In the genomic region with DNA sequence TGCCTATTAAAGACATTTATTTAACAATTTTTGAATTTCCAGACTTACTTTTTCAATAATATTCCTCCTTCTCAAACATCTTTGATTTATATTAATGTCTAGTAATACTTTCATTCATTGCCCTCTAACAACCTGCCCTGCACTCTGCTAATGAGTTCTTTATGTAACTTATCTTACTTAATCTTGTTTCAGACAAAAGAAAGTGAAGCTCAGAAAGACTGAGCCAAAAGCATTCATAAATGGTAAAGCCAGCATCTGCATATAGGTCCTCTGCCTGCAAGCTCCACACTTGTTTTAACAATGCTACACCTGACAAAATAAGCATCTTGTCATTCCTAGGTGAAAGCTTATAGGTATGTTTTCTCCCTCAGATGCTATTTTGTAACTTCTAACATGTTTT, we compare ENCODE assay signal across 1 cellular context.
TF ChIP-seq lines count a peak whose summit lies in the region.

No MANE protein-coding gene starts in this region.

TF ChIP-seq in SK-N-SH treated with all-trans-retinoic acid at 6 μM for 48 hours, 23 proteins besides CTCF, POLR2A, EP300 and RAD21 (continued from another document):
- TF ChIP-seq, protein P1, sequence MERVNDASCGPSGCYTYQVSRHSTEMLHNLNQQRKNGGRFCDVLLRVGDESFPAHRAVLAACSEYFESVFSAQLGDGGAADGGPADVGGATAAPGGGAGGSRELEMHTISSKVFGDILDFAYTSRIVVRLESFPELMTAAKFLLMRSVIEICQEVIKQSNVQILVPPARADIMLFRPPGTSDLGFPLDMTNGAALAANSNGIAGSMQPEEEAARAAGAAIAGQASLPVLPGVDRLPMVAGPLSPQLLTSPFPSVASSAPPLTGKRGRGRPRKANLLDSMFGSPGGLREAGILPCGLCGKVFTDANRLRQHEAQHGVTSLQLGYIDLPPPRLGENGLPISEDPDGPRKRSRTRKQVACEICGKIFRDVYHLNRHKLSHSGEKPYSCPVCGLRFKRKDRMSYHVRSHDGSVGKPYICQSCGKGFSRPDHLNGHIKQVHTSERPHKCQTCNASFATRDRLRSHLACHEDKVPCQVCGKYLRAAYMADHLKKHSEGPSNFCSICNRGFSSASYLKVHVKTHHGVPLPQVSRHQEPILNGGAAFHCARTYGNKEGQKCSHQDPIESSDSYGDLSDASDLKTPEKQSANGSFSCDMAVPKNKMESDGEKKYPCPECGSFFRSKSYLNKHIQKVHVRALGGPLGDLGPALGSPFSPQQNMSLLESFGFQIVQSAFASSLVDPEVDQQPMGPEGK (CRISPR knock-in tag; IDR thresholded peaks at IDR 0.05; ENCODE audit: borderline replicate concordance) = no peak
- TF ChIP-seq CSRNP3 (CRISPR knock-in tag; IDR thresholded peaks at IDR 0.05) (no peak), ZNF70 (CRISPR knock-in tag; IDR thresholded peaks at IDR 0.05) (no peak), ZFP3 (CRISPR knock-in tag; IDR thresholded peaks at IDR 0.05) (no peak)
